21 cellular contexts compared by ENCODE assay signal in genomic region chr5:151895660-151896040, GRCh38. TPM values are rescaled to one million over a fixed set of nuclear protein-coding genes. Genes with fewer than 3 reads are reported as not detected.
DNase-seq lines count a peak whose midpoint lies in the region; ATAC-seq, FAIRE-seq and TF ChIP-seq lines count a peak whose summit lies in the region.
"Had no signal": no experiment of that assay in that cellular context is flagged by ENCODE, and none has a peak within 500 bp of the region (broad histone marks: within the 10 kb centered on the region; RNA-seq: fewer than 3 reads in every experiment).

No MANE protein-coding gene starts in this region.

- H3K9me3 ChIP-seq in GM12878 (replicated peaks; ENCODE audit: control insufficient read depth, insufficient read depth, low read length): no peaks in the 10 kb centered on the region
- H3K9me3 ChIP-seq: Caco-2, neutrophil, sigmoid colon, tibial artery had no signal

- H3K27ac Mint-ChIP-seq in stimulated activated naive B cell treated with anti-CD40 and anti-IgM and Interleukin-4, amounts not matched to agents 10 μg/mL and 1 μg/mL and 100 μg/mL, for 72 hours: no peak overlapping the region
- H3K27ac Mint-ChIP-seq: activated naive CD8-positive, alpha-beta T cell treated with anti-CD3 and anti-CD28 coated beads for 36 hours had no signal

- H3K27me3 Mint-ChIP-seq in stimulated activated naive B cell treated with anti-CD40 and anti-IgM and Interleukin-4, amounts not matched to agents 10 μg/mL and 1 μg/mL and 100 μg/mL, for 72 hours: peaks cover 10 to 20% of the 10 kb centered on the region in 2 donors
- H3K27me3 Mint-ChIP-seq: activated naive CD8-positive, alpha-beta T cell treated with anti-CD3 and anti-CD28 coated beads for 36 hours had no signal

- TF ChIP-seq EP300 in Ishikawa (IDR thresholded peaks at IDR 0.05; ENCODE audit: borderline replicate concordance) (no peak), GM12878 (IDR thresholded peaks at IDR 0.05; ENCODE audit: borderline replicate concordance in 1 of 2, control insufficient read depth in 1 of 2, low read depth in 2 of 2, low read length in 2 of 2) (no peak)

- TF ChIP-seq POLR2A in GM12878 (IDR thresholded peaks at IDR 0.05; ENCODE audit: low read depth, low read length): no peak

- no TSS peak for BruUV-seq in GM12878 (replicated peaks; lab: Mats Ljungman, UMichigan)

- in situ Hi-C loops in GM12878 (cut with MboI): no loop called here

- intact Hi-C loops in GM12878 (cut with micrococcal nuclease; ENCODE audit: unreplicated experiment): no loop called here

- TF ChIP-seq CTCF in GM12878 (IDR thresholded peaks at IDR 0.05 in 2 of 3, conservative IDR thresholded peaks at IDR 0.05 in 1 of 3; ENCODE audit: control insufficient read depth in 2 of 3, extremely low read depth in 1 of 3, insufficient read depth in 1 of 3, low read depth in 3 of 3, low read length in 3 of 3): no peak

- H3K4me1 ChIP-seq in ACC112 (ENCODE audit: control insufficient read depth, insufficient read depth, low read length, unreplicated experiment) (peaks cover 36% of the 10 kb centered on the region), GM12878 (ENCODE audit: control insufficient read depth, insufficient read depth, low read length) (no peaks in the 10 kb centered on the region)
- H3K4me1 ChIP-seq: Caco-2 had no signal

- peak overlapping the region; percentile 59 for H3K27ac ChIP-seq in ACC112 (ENCODE audit: low read depth, low read length)
- no peak overlapping the region for H3K27ac ChIP-seq in GM12878 (ENCODE audit: control insufficient read depth, insufficient read depth)
- H3K27ac ChIP-seq: neutrophil had no signal

- POLR2A ChIA-PET in GM12878 (lab: Charles Lee): no interaction called here

- H3K4me3 Mint-ChIP-seq in stimulated activated naive B cell treated with anti-CD40 and anti-IgM and Interleukin-4, amounts not matched to agents 10 μg/mL and 1 μg/mL and 100 μg/mL, for 72 hours: no peak overlapping the region
- H3K4me3 Mint-ChIP-seq: activated naive CD8-positive, alpha-beta T cell treated with anti-CD3 and anti-CD28 coated beads for 36 hours; central memory CD8-positive, alpha-beta T cell had no signal

- H4K20me1 ChIP-seq in GM12878 (ENCODE audit: control insufficient read depth, insufficient read depth): no peaks in the 10 kb centered on the region

- H3K36me3 ChIP-seq in ACC112 (ENCODE audit: insufficient read depth, low read length): no peaks in the 10 kb centered on the region
- no peaks in the 10 kb centered on the region for H3K36me3 ChIP-seq in GM12878 (ENCODE audit: control insufficient read depth in 2 of 2, insufficient read depth in 2 of 2, low read length in 1 of 2)
- H3K36me3 ChIP-seq: neutrophil, sigmoid colon, tibial artery had no signal

- H3K79me2 ChIP-seq in ACC112 (ENCODE audit: control insufficient read depth, insufficient read depth, low read length, unreplicated experiment) (no peaks in the 10 kb centered on the region), GM12878 (ENCODE audit: control insufficient read depth, insufficient read depth, low read length) (no peaks in the 10 kb centered on the region)

- H3K9me3 Mint-ChIP-seq in stimulated activated naive B cell treated with anti-CD40 and anti-IgM and Interleukin-4, amounts not matched to agents 10 μg/mL and 1 μg/mL and 100 μg/mL, for 72 hours: peaks cover 0 to 8% of the 10 kb centered on the region in 2 donors
- H3K9me3 Mint-ChIP-seq: activated naive CD8-positive, alpha-beta T cell treated with anti-CD3 and anti-CD28 coated beads for 36 hours; central memory CD8-positive, alpha-beta T cell had no signal

- H3K4me3 ChIP-seq in ACC112 (ENCODE audit: low read depth, low read length) (peak overlapping the region; percentile 33; the same call in 1 of the 2 replicates), GM12878 (no peak overlapping the region)
- H3K4me3 ChIP-seq: lung, sigmoid colon, tibial artery had no signal

- H2AFZ ChIP-seq in ACC112 (ENCODE audit: low read length, unreplicated experiment) (no peak overlapping the region), GM12878 (ENCODE audit: control insufficient read depth, low read depth, low read length) (no peak overlapping the region)

- no peak overlapping the region for H3K4me2 ChIP-seq in GM12878 (ENCODE audit: control insufficient read depth, insufficient read depth)

- peaks cover 5% of the 10 kb centered on the region; the same call in 1 of the 2 replicates for H3K27me3 ChIP-seq in ACC112 (ENCODE audit: insufficient read depth, low read length)
- H3K27me3 ChIP-seq in GM12878 (replicated peaks in 1 of 2; ENCODE audit: control insufficient read depth in 2 of 2, insufficient read depth in 2 of 2, low read length in 1 of 2): no peaks in the 10 kb centered on the region
- H3K27me3 ChIP-seq: neutrophil, sigmoid colon, tibial artery had no signal

- no peak for DNase-seq in GM12878 (ENCODE audit: low read depth, low spot score)
- DNase-seq in myocyte (ENCODE audit: low read depth): peak; percentile 90
- DNase-seq in stimulated activated naive B cell treated with anti-CD40 and anti-IgM and Interleukin-4, amounts not matched to agents 10 μg/mL and 1 μg/mL and 100 μg/mL, for 72 hours: no peak
- no peak for DNase-seq in DMS153 treated with DMSO at 0.1 percent for 48 hours (lab: John Stamatoyannopoulos, UW; ENCODE audit: unreplicated experiment)
- DNase-seq in NCI-H1436 (lab: John Stamatoyannopoulos, UW): no peak
- DNase-seq: activated CD4-positive, alpha-beta T cell treated with anti-CD3 and anti-CD28 coated beads, Interleukin-2, amount 50 U/mL, for 4 hours; activated naive CD8-positive, alpha-beta T cell treated with anti-CD3 and anti-CD28 coated beads for 36 hours; activated T-cell treated with anti-CD3 and anti-CD28 coated beads, Interleukin-2, amount 50 U/mL, for 48 hours; Caco-2; KG1; NCI-H1417 treated with DMSO at 0.1 percent for 48 hours; SIG-M5; sigmoid colon; tibial artery had no signal

- SMC1A ChIA-PET in GM12878 (lab: Charles Lee; ENCODE audit: uncharacterized antibody, unreplicated experiment): interaction anchor here (1.0 to 2.0 kb wide), 4 partner anchors 9 to 70 kb away, joined by 3 to 7 read pairs (median 4); no protein-coding TSS in a partner anchor

- no peaks in the 10 kb centered on the region for H3K36me3 Mint-ChIP-seq in stimulated activated naive B cell treated with anti-CD40 and anti-IgM and Interleukin-4, amounts not matched to agents 10 μg/mL and 1 μg/mL and 100 μg/mL, for 72 hours
- H3K36me3 Mint-ChIP-seq: activated naive CD8-positive, alpha-beta T cell treated with anti-CD3 and anti-CD28 coated beads for 36 hours had no signal

- no peak overlapping the region for H3K9ac ChIP-seq in GM12878 (ENCODE audit: control insufficient read depth, insufficient read depth, low read length)

- H3K4me1 Mint-ChIP-seq in stimulated activated naive B cell treated with anti-CD40 and anti-IgM and Interleukin-4, amounts not matched to agents 10 μg/mL and 1 μg/mL and 100 μg/mL, for 72 hours: peaks cover 0 to 2% of the 10 kb centered on the region in 2 donors
- H3K4me1 Mint-ChIP-seq: activated naive CD8-positive, alpha-beta T cell treated with anti-CD3 and anti-CD28 coated beads for 36 hours; central memory CD8-positive, alpha-beta T cell had no signal

- WGBS in GM12878 (ENCODE audit: insufficient coverage, insufficient replicate concordance, low lambda C conversion rate, missing lambda C conversion rate): 41% methylated on average over 5 of the region's 5 CpGs

- ATAC-seq in GM12878: peak; percentile 42
- no peak for ATAC-seq in stimulated activated naive B cell treated with anti-CD40 and anti-IgM and Interleukin-4, amounts not matched to agents 10 μg/mL and 1 μg/mL and 100 μg/mL, for 72 hours (replicated peaks)
- ATAC-seq in GM18858 (IDR thresholded peaks at IDR 0.05; ENCODE audit: unreplicated experiment): no peak

- RAD21 ChIA-PET in GM12878 (lab: Charles Lee; ENCODE audit: unreplicated experiment): no interaction called here

- CTCF ChIA-PET in GM12878 (lab: Yijun Ruan, JAX): interaction anchor here (1.4 to 3.5 kb wide), 2 partner anchors 8 to 71 kb away, joined by 5 to 15 read pairs; no protein-coding TSS in a partner anchor

- TF ChIP-seq RAD21 in Ishikawa (IDR thresholded peaks at IDR 0.05; ENCODE audit: low read depth) (no peak), GM12878 (IDR thresholded peaks at IDR 0.05; ENCODE audit: insufficient read depth, low read depth, low read length) (no peak)

- no peak for FAIRE-seq in GM12878 (lab: Jason Lieb, UNC)
- FAIRE-seq: GM18507 had no signal

TF ChIP-seq in GM12878, 131 proteins besides CTCF, POLR2A, EP300 and RAD21 (continues in another document):
- TF ChIP-seq JUNB (IDR thresholded peaks at IDR 0.05): no peak

RNA-seq across cellular contexts. Expression of gene GLRA1, which starts 29.0 kb away (rescaled TPM):
- not detected in 2 replicates for total RNA-seq in GM12878 (2013; cell fraction: nucleolus; rRNA removed)
- not detected in 2 replicates for total RNA-seq in GM12878 (2014; rRNA removed)
- total RNA-seq in GM12878 (2014; rRNA removed; fragmentation: Illumina TruSeq; extraction: Trizol): not detected in 2 replicates
- not detected in 2 replicates for total RNA-seq in GM12878 (2021)
- not detected for polyA plus RNA-seq in GM12878 (2011; ENCODE audit: low read depth)
- polyA plus RNA-seq in GM12878 (2011; rRNA removed): not detected in 2 replicates
- not detected in 2 replicates for polyA plus RNA-seq in GM12878 (2011; cell fraction: cytosol; rRNA removed)
- not detected in 2 replicates for polyA plus RNA-seq in GM12878 (2011; cell fraction: nucleus; rRNA removed)
- polyA plus RNA-seq in GM12878 (2012): not detected in 2 replicates
- not detected in 2 replicates for polyA plus RNA-seq in GM12878 (2014; fragmentation: Illumina TruSeq; extraction: Trizol)
- not detected for polyA plus RNA-seq in GM12878 (2014; fragmentation: Nextera tagmentation; extraction: Ambion mirVana)
- not detected in 2 replicates for polyA plus RNA-seq in GM12878 (2014; rRNA removed)
- polyA plus RNA-seq in GM12878 (2016; fragmentation: Nextera tagmentation; extraction: Ambion mirVana): not detected
- not detected in 2 replicates for polyA minus RNA-seq in GM12878 (2011; rRNA and poly(A)+ RNA removed)
- polyA minus RNA-seq in GM12878 (2011; cell fraction: cytosol; rRNA and poly(A)+ RNA removed): not detected in 2 replicates
- polyA minus RNA-seq in GM12878 (2011; cell fraction: nucleus; rRNA and poly(A)+ RNA removed): not detected in 2 replicates
- not detected in 2 replicates for total RNA-seq in myocyte
- 0.06 TPM for polyA plus RNA-seq in myocyte (2012)
- total RNA-seq: activated naive CD8-positive, alpha-beta T cell treated with anti-CD3 and anti-CD28 coated beads for 36 hours; Caco-2; lung; sigmoid colon had no signal
- polyA plus RNA-seq: lung, sigmoid colon had no signal
